In genomic region chr6:90610671-90611542, GRCh38 we compare ENCODE assay signal across 8 cellular contexts. TPM values are rescaled to one million over a fixed set of nuclear protein-coding genes. Genes with fewer than 3 reads are reported as not detected.
A peak's percentile ranks its signal among the peaks of the same experiment; 100 is the strongest.
DNase-seq lines count a peak whose midpoint lies in the region; ATAC-seq and TF ChIP-seq lines count a peak whose summit lies in the region.

No MANE protein-coding gene starts in this region.

- H3K4me3 ChIP-seq in SK-N-MC (peak overlapping the region; percentile 40), astrocyte of the spinal cord (ENCODE audit: low read depth, low read length) (peak overlapping the region; percentile 53), iPS-11a (ENCODE audit: low read depth, low read length) (peak overlapping the region; percentile 60), sigmoid colon (peak overlapping the region; percentile 46 to 66 (median 56))

- no peak for TF ChIP-seq EP300 in sigmoid colon (IDR thresholded peaks at IDR 0.05)

- DNase-seq in CD1c-positive myeloid dendritic cell (ENCODE audit: extremely low spot score) (peak; percentile 3), SK-N-MC (ENCODE audit: low read depth, low spot score) (no peak), astrocyte of the spinal cord (ENCODE audit: low read depth, low spot score) (peak; percentile 40), sigmoid colon (peak; percentile 66), KG1 (lab: John Stamatoyannopoulos, UW) (no peak)

- H3K9ac ChIP-seq in SK-N-MC (ENCODE audit: insufficient read length) = no peak overlapping the region

- peak; percentile 50 for ATAC-seq in GM19043 (IDR thresholded peaks at IDR 0.05; ENCODE audit: low read depth, unreplicated experiment)
- peak; percentile 67 for ATAC-seq in HG03354 (IDR thresholded peaks at IDR 0.05; ENCODE audit: poor library complexity, severe bottlenecking, unreplicated experiment)

- peak; percentile 3 for TF ChIP-seq CTCF in astrocyte of the spinal cord (IDR thresholded peaks at IDR 0.05; ENCODE audit: low read depth, low read length)
- no peak for TF ChIP-seq CTCF in sigmoid colon (IDR thresholded peaks at IDR 0.05)

- in situ Hi-C loops in astrocyte of the spinal cord (cut with HindIII; ENCODE audit: low sequenced_read_pairs) = no loop called here

- 1 to 2% methylated on average over 75 of the region's 75 CpGs for WGBS in sigmoid colon, 2 donors

- no peak for TF ChIP-seq POLR2A in sigmoid colon (IDR thresholded peaks at IDR 0.05)

- H3K4me1 ChIP-seq in sigmoid colon = peaks cover 0 to 17% (median 9%) of the 10 kb centered on the region in 4 donors

- no peaks in the 10 kb centered on the region for H3K36me3 ChIP-seq in SK-N-MC (ENCODE audit: insufficient read depth, low read length)
- H3K36me3 ChIP-seq in sigmoid colon = no peaks in the 10 kb centered on the region

- H3K27ac ChIP-seq in SK-N-MC = no peak overlapping the region
- H3K27ac ChIP-seq in sigmoid colon = peak overlapping the region; percentile 47 to 62 (median 59)

- H3K27me3 ChIP-seq in sigmoid colon = peaks cover 0 to 58% (median 15%) of the 10 kb centered on the region in 3 donors

- H3K9me3 ChIP-seq in SK-N-MC (ENCODE audit: low read depth, low read length) = no peaks in the 10 kb centered on the region
- no peaks in the 10 kb centered on the region for H3K9me3 ChIP-seq in sigmoid colon

- intact Hi-C loops in sigmoid colon (cut with DNase I) = no loop called here

RNA-seq across cellular contexts. Expression of gene MAP3K7, which starts 24.0 kb away (rescaled TPM):
- 10 to 100 TPM; 21.2 to 25.3 (median 23.5) TPM for total RNA-seq in sigmoid colon
- polyA plus RNA-seq in sigmoid colon = 10 to 100 TPM in 2 of 3 donors, 1 to 10 TPM in 1; 7.9 to 10.8 (median 10.2) TPM

Comparison
In these comparisons a context has a peak if more than half of its experiments do, and no peak if none do; other contexts are left out.
1. DNase-seq: peak in CD1c-positive myeloid dendritic cell (single experiment), astrocyte of the spinal cord (single experiment) and sigmoid colon (single experiment); none in SK-N-MC (single experiment) and KG1 (single experiment).
2. Peak in every context shown above with its lines, with median percentiles within 50 percentile points of each other: H3K4me3 ChIP-seq.